In genomic region chr14:80942158-80942738, GRCh38 we compare ENCODE assay signal across 8 cellular contexts. TPM values are rescaled to one million over a fixed set of nuclear protein-coding genes. Genes with fewer than 3 reads are reported as not detected.
DNase-seq lines count a peak whose midpoint lies in the region; ATAC-seq and TF ChIP-seq lines count a peak whose summit lies in the region.

No MANE protein-coding gene starts in this region.

- H3K9me3 Mint-ChIP-seq in effector memory CD8-positive, alpha-beta T cell, result no peaks in the 10 kb centered on the region

- no peak overlapping the region for H3K23ac ChIP-seq in neuronal stem cell (ENCODE audit: low read depth, low read length, poor library complexity)

- peaks cover 6% of the 10 kb centered on the region for H3K36me3 Mint-ChIP-seq in effector memory CD8-positive, alpha-beta T cell (ENCODE audit: insufficient read depth)

- no peak overlapping the region for H3K14ac ChIP-seq in neuronal stem cell (ENCODE audit: low read length)

- H3K4me3 Mint-ChIP-seq in effector memory CD8-positive, alpha-beta T cell, result peak overlapping the region; percentile 86 to 87

- no peak overlapping the region for H2BK5ac ChIP-seq in neuronal stem cell (ENCODE audit: low read length)

- peaks cover 6% of the 10 kb centered on the region for H3K79me2 ChIP-seq in GM23248 (ENCODE audit: insufficient read depth)

- no peak overlapping the region for H3K4ac ChIP-seq in neuronal stem cell (ENCODE audit: low read length)

- H3K4me3 ChIP-seq in GM23248 (peak overlapping the region; percentile 45), NT2/D1 (ENCODE audit: insufficient read length, low read depth) (peak overlapping the region; percentile 30), neuronal stem cell (ENCODE audit: low read length in 2 of 2) (peak overlapping the region in 1 of 2 donors; percentile 70)

- CTCF ChIA-PET in RWPE1 (lab: Yijun Ruan, JAX), result no interaction called here

- ATAC-seq in GM18498 (IDR thresholded peaks at IDR 0.05; ENCODE audit: unreplicated experiment) (peak; percentile 28), GM18858 (IDR thresholded peaks at IDR 0.05; ENCODE audit: unreplicated experiment) (no peak)
- peak; percentile 44 for ATAC-seq in effector memory CD8-positive, alpha-beta T cell (replicated peaks)

- H3K9ac ChIP-seq in GM23248 (peak overlapping the region; percentile 42; the same call in 1 of the 2 replicates), NT2/D1 (ENCODE audit: insufficient read length, low read depth) (peak overlapping the region; percentile 63), neuronal stem cell (ENCODE audit: low read depth, low read length, poor library complexity) (no peak overlapping the region)

- 56 to 57% methylated on average over 5 of the region's 5 CpGs for WGBS in GM23248 (ENCODE audit: low coverage in 1 of 2, low lambda C conversion rate in 2 of 2, missing lambda C conversion rate in 2 of 2), 2 experiments
- no CpG with 5 or more reads among the region's 5 CpGs for WGBS in neuronal stem cell (ENCODE audit: extremely low coverage in 2 of 2, insufficient read length in 2 of 2, insufficient replicate concordance in 1 of 2), 2 donors

- peak overlapping the region; percentile 91 to 95 for H3K27ac Mint-ChIP-seq in effector memory CD8-positive, alpha-beta T cell

- no peaks in the 10 kb centered on the region for H4K20me1 ChIP-seq in GM23248 (ENCODE audit: insufficient read depth)

- no peak for TF ChIP-seq CTCF in RWPE1 (conservative IDR thresholded peaks at IDR 0.05; ENCODE audit: low read depth)

- no peak overlapping the region for H2BK15ac ChIP-seq in neuronal stem cell (ENCODE audit: low read length)

- no peaks in the 10 kb centered on the region for H3K27me3 ChIP-seq in GM23248 (replicated peaks; ENCODE audit: insufficient read depth)
- H3K27me3 ChIP-seq in NT2/D1 (ENCODE audit: insufficient read depth, insufficient read length), result no peaks in the 10 kb centered on the region
- no peaks in the 10 kb centered on the region for H3K27me3 ChIP-seq in neuronal stem cell (ENCODE audit: control insufficient read depth in 3 of 3, insufficient read depth in 3 of 3, low read depth in 1 of 3, low read length in 3 of 3)

- H3K9me3 ChIP-seq in GM23248 (ENCODE audit: low read depth) (no peaks in the 10 kb centered on the region), NT2/D1 (ENCODE audit: insufficient read depth, low read length) (no peaks in the 10 kb centered on the region), neuronal stem cell (replicated peaks in 1 of 2; ENCODE audit: control insufficient read depth in 2 of 2, insufficient read depth in 1 of 2, low read depth in 1 of 2, low read length in 2 of 2) (no peaks in the 10 kb centered on the region)

- 0 out of 2 replicates have a peak overlapping the region, but pooled peaks have one; percentile 8 for H3K27ac ChIP-seq in GM23248
- H3K27ac ChIP-seq in neuronal stem cell (replicated peaks; ENCODE audit: low read length), result no peak overlapping the region
- H3K27ac ChIP-seq in RWPE1, result no peak overlapping the region

- H3K4me1 Mint-ChIP-seq in effector memory CD8-positive, alpha-beta T cell (ENCODE audit: low read depth in 2 of 2), result peaks cover 17 to 19% of the 10 kb centered on the region in 2 donors

- H4K8ac ChIP-seq in neuronal stem cell (ENCODE audit: low read depth, low read length), result no peak overlapping the region

- H3K36me3 ChIP-seq in GM23248 (ENCODE audit: low read depth) (no peaks in the 10 kb centered on the region), NT2/D1 (ENCODE audit: insufficient read depth, insufficient read length, low read length) (peaks cover 8% of the 10 kb centered on the region), neuronal stem cell (replicated peaks in 1 of 2; ENCODE audit: control insufficient read depth in 2 of 2, insufficient read depth in 2 of 2, low read length in 2 of 2) (peaks cover 0 to 10% of the 10 kb centered on the region in 2 donors)

- H3K79me1 ChIP-seq in neuronal stem cell (ENCODE audit: low read depth, low read length), result no peaks in the 10 kb centered on the region

- POLR2A ChIA-PET in RWPE1 (lab: Yijun Ruan, JAX; ENCODE audit: low non-redundant PET), result interaction anchor here (1.1 kb wide), 1 partner anchor 11 kb away, joined by 5 read pairs; no protein-coding TSS in a partner anchor

- H3F3A ChIP-seq in GM23248 (ENCODE audit: insufficient read depth), result peaks cover 5% of the 10 kb centered on the region

- H2AFZ ChIP-seq in GM23248 (peak overlapping the region; percentile 97), neuronal stem cell (ENCODE audit: low read length) (peak overlapping the region; percentile 96)

- H2AK5ac ChIP-seq in neuronal stem cell (ENCODE audit: low read depth, low read length), result no peak overlapping the region

- in situ Hi-C loops in GM23248 (cut with MboI), result no loop called here

- no peak overlapping the region for H2BK120ac ChIP-seq in neuronal stem cell (ENCODE audit: low read depth, low read length)

- H3K27me3 Mint-ChIP-seq in effector memory CD8-positive, alpha-beta T cell, result no peaks in the 10 kb centered on the region

- no peaks in the 10 kb centered on the region for H3K9me2 ChIP-seq in GM23248 (ENCODE audit: insufficient read depth)

- peak overlapping the region; percentile 63 for H3K4me2 ChIP-seq in GM23248 (ENCODE audit: unreplicated experiment)
- H3K4me2 ChIP-seq in neuronal stem cell (ENCODE audit: insufficient read depth, low read length, poor library complexity, severe bottlenecking), result peak overlapping the region; percentile 28

- no peak overlapping the region for H3K18ac ChIP-seq in neuronal stem cell (ENCODE audit: low read length)

- no peak overlapping the region for H2BK12ac ChIP-seq in neuronal stem cell (ENCODE audit: low read length)

- H3K4me1 ChIP-seq in GM23248 (ENCODE audit: insufficient read depth) (peaks cover 17% of the 10 kb centered on the region), NT2/D1 (ENCODE audit: insufficient read depth, insufficient read length) (no peaks in the 10 kb centered on the region), neuronal stem cell (ENCODE audit: control insufficient read depth in 2 of 2, insufficient read depth in 1 of 2, low read depth in 1 of 2, low read length in 2 of 2) (peaks cover 3% of the 10 kb centered on the region in 2 donors)

- DNase-seq in GM23248, result no peak
- DNase-seq in NT2/D1 (ENCODE audit: low read depth, low spot score), result no peak
- no peak for DNase-seq in effector memory CD8-positive, alpha-beta T cell
- DNase-seq in neuronal stem cell (ENCODE audit: low spot score), result peak; percentile 1
- no peak for DNase-seq in NCI-H1105 (lab: John Stamatoyannopoulos, UW)
- no peak for DNase-seq in RWPE1 (ENCODE audit: low spot score)

- H4K91ac ChIP-seq in neuronal stem cell (ENCODE audit: low read depth, low read length, poor library complexity), result no peak overlapping the region

RNA-seq across cellular contexts. Expression of gene CEP128, which starts 0.7 kb away (rescaled TPM):
- 0.76 and 5.2 TPM in 2 replicates for total RNA-seq in GM23248 (2014; rRNA removed; shearing (Covaris generic))
- polyA plus RNA-seq in GM23248 (2016; fragmentation: Nextera tagmentation; extraction: Ambion mirVana), result 1.7 and 2.4 TPM in 2 replicates
- 3.7 TPM for polyA plus RNA-seq in neuronal stem cell (2013, experiment 1 of 2)
- polyA plus RNA-seq in neuronal stem cell (2013, experiment 2 of 2), result 3.9 TPM

RNA-seq across cellular contexts. Expression of gene TSHR, which starts 13.2 kb away (rescaled TPM):
- total RNA-seq in GM23248 (2014; rRNA removed; shearing (Covaris generic)), result not detected in 2 replicates
- polyA plus RNA-seq in GM23248 (2016; fragmentation: Nextera tagmentation; extraction: Ambion mirVana), result not detected in 2 replicates
- under 0.01 TPM for polyA plus RNA-seq in neuronal stem cell (2013, experiment 1 of 2)
- 0.18 TPM for polyA plus RNA-seq in neuronal stem cell (2013, experiment 2 of 2)
